ENCODE assay signal across 18 cellular contexts in genomic region chr15:86433983-86434382, GRCh38.
"Had no signal": no experiment of that assay in that cellular context is flagged by ENCODE, and none has a peak within 500 bp of the region (broad histone marks: within the 10 kb centered on the region; RNA-seq: fewer than 3 reads in every experiment).

No MANE protein-coding gene starts in this region.

- H3K27ac Mint-ChIP-seq: memory B cell; naive thymus-derived CD4-positive, alpha-beta T cell; natural killer cell treated with Interleukin-12 subunit alpha and Interleukin-12 subunit beta and Interleukin-15 and Interleukin-18, amount 100 ng/mL, for 72 hours; progenitor cell of endocrine pancreas; stimulated activated naive B cell treated with anti-CD40 and anti-IgM and Interleukin-4, amounts not matched to agents 10 μg/mL and 1 μg/mL and 100 μg/mL, for 72 hours; stimulated activated naive CD8-positive, alpha-beta T cell treated with anti-CD3 and anti-CD28 coated beads, Interleukin-15, Interleukin-2, amounts not matched to agents 100 ng/mL and 50 ng/mL, for 24 hours had no signal

- H3K4me1 Mint-ChIP-seq: memory B cell; naive thymus-derived CD4-positive, alpha-beta T cell; stimulated activated naive B cell treated with anti-CD40 and anti-IgM and Interleukin-4, amounts not matched to agents 10 μg/mL and 1 μg/mL and 100 μg/mL, for 72 hours had no signal

- H3K9me3 Mint-ChIP-seq: memory B cell; natural killer cell treated with Interleukin-12 subunit alpha and Interleukin-12 subunit beta and Interleukin-15 and Interleukin-18, amount 100 ng/mL, for 72 hours; stimulated activated naive CD8-positive, alpha-beta T cell treated with anti-CD3 and anti-CD28 coated beads, Interleukin-15, Interleukin-2, amounts not matched to agents 100 ng/mL and 50 ng/mL, for 24 hours had no signal

- H3K27me3 Mint-ChIP-seq: memory B cell; progenitor cell of endocrine pancreas; stimulated activated naive B cell treated with anti-CD40 and anti-IgM and Interleukin-4, amounts not matched to agents 10 μg/mL and 1 μg/mL and 100 μg/mL, for 72 hours; stimulated activated naive CD8-positive, alpha-beta T cell treated with anti-CD3 and anti-CD28 coated beads, Interleukin-15, Interleukin-2, amounts not matched to agents 100 ng/mL and 50 ng/mL, for 24 hours had no signal

- H3K4me3 Mint-ChIP-seq: memory B cell; naive thymus-derived CD4-positive, alpha-beta T cell; natural killer cell treated with Interleukin-12 subunit alpha and Interleukin-12 subunit beta and Interleukin-15 and Interleukin-18, amount 100 ng/mL, for 72 hours; stimulated activated naive B cell treated with anti-CD40 and anti-IgM and Interleukin-4, amounts not matched to agents 10 μg/mL and 1 μg/mL and 100 μg/mL, for 72 hours; stimulated activated naive CD8-positive, alpha-beta T cell treated with anti-CD3 and anti-CD28 coated beads, Interleukin-15, Interleukin-2, amounts not matched to agents 100 ng/mL and 50 ng/mL, for 24 hours had no signal

- ATAC-seq: mucosa of descending colon; naive thymus-derived CD4-positive, alpha-beta T cell; natural killer cell treated with Interleukin-12 subunit alpha and Interleukin-12 subunit beta and Interleukin-15 and Interleukin-18, amount 100 ng/mL, for 72 hours; right lobe of liver; stimulated activated naive B cell treated with anti-CD40 and anti-IgM and Interleukin-4, amounts not matched to agents 10 μg/mL and 1 μg/mL and 100 μg/mL, for 72 hours had no signal

- H3K36me3 Mint-ChIP-seq: memory B cell; naive thymus-derived CD4-positive, alpha-beta T cell; natural killer cell treated with Interleukin-12 subunit alpha and Interleukin-12 subunit beta and Interleukin-15 and Interleukin-18, amount 100 ng/mL, for 72 hours; stimulated activated naive B cell treated with anti-CD40 and anti-IgM and Interleukin-4, amounts not matched to agents 10 μg/mL and 1 μg/mL and 100 μg/mL, for 72 hours had no signal

- DNase-seq: islet precursor cell; left ventricle myocardium inferior; midbrain; mucosa of descending colon; naive thymus-derived CD4-positive, alpha-beta T cell; ovary; right lobe of liver; stimulated activated CD4-positive, alpha-beta T cell treated with anti-CD3 and anti-CD28 coated beads, Interleukin-1b, Interleukin-23, amount 100 ng/mL, for 48 hours; stimulated activated CD4-positive, alpha-beta T cell treated with anti-CD3 and anti-CD28 coated beads, Interleukin-2, amount 100 ng/mL, for 48 hours; stimulated activated CD4-positive, alpha-beta T cell treated with anti-CD3 and anti-CD28 coated beads, Interleukin-4, amount 100 ng/mL, for 4 hours; stimulated activated CD8-positive, alpha-beta memory T cell treated with anti-CD3 and anti-CD28 coated beads, Interleukin-4, amount 100 ng/mL, for 48 hours; stimulated activated naive B cell treated with anti-CD40 and anti-IgM and Interleukin-4, amounts not matched to agents 10 μg/mL and 1 μg/mL and 100 μg/mL, for 72 hours; substantia nigra; upper lobe of left lung had no signal
